In the genomic region with DNA sequence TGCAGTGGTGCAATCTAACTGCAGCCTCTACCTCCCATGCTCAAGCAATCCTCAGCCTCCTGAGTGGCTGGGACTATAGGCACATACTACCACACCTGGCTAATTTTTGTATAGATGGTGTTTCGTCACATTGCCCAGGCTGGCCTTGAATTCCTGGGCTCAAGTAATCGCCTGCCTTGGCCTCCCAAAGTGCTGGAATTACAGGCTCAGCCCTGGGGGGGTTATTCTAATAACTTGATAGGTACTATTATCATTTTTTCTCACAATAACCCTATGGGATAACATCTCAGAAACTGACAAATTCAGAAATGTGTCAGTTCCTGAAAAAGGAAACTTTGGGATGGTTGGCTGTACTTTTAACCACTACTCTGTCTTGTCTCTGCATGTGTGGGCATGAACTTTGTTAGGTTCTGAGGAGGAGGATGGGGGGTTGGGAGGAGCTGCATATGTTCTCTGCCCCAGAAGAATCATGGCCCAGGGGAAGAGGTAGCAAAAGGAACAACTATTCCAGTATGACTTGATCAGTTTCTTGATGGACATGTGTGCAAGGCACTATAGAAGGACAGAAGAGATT, we compare ENCODE assay signal across 25 cellular contexts.
DNase-seq lines count a peak whose midpoint lies in the region; ATAC-seq, FAIRE-seq and TF ChIP-seq lines count a peak whose summit lies in the region.
"Had no signal": no experiment of that assay in that cellular context is flagged by ENCODE, and none has a peak within 500 bp of the region (broad histone marks: within the 10 kb centered on the region; RNA-seq: fewer than 3 reads in every experiment).

No MANE protein-coding gene starts in this region.

- CTCF ChIA-PET in activated naive CD4-positive, alpha-beta T cell treated with anti-CD3 and anti-CD28 coated beads for 36 hours (lab: Charles Lee) = interaction anchor here (0.8 kb wide), 1 partner anchor 283 kb away, joined by 3 read pairs; no protein-coding TSS in a partner anchor

- H3K27me3 Mint-ChIP-seq in CD14-positive monocyte (ENCODE audit: low read depth in 3 of 3) = no peaks in the 10 kb centered on the region
- no peaks in the 10 kb centered on the region for H3K27me3 Mint-ChIP-seq in astrocyte (ENCODE audit: low read depth, unreplicated experiment)
- H3K27me3 Mint-ChIP-seq in activated naive CD4-positive, alpha-beta T cell treated with anti-CD3 and anti-CD28 coated beads for 36 hours (ENCODE audit: low read depth) = no peaks in the 10 kb centered on the region
- H3K27me3 Mint-ChIP-seq: B cell; natural killer cell treated with Interleukin-12 subunit alpha and Interleukin-12 subunit beta and Interleukin-15 and Interleukin-18, amount 100 ng/mL, for 72 hours had no signal

- H3K9me3 Mint-ChIP-seq in CD14-positive monocyte = peaks cover 6 to 25% (median 15%) of the 10 kb centered on the region in 7 donors
- H3K9me3 Mint-ChIP-seq in astrocyte (ENCODE audit: unreplicated experiment) = peaks cover 3% of the 10 kb centered on the region
- H3K9me3 Mint-ChIP-seq in activated naive CD4-positive, alpha-beta T cell treated with anti-CD3 and anti-CD28 coated beads for 36 hours = peaks cover 10% of the 10 kb centered on the region

- H3K27ac Mint-ChIP-seq in CD14-positive monocyte (peak overlapping the region in 6 of 7 donors; percentile 10 to 92 (median 84)), astrocyte (ENCODE audit: unreplicated experiment) (peak overlapping the region; percentile 63)
- H3K27ac Mint-ChIP-seq in activated naive CD4-positive, alpha-beta T cell treated with anti-CD3 and anti-CD28 coated beads for 36 hours = no peak overlapping the region
- H3K27ac Mint-ChIP-seq: activated T-cell treated with anti-CD3 and anti-CD28 coated beads, Interleukin-2, amount 50 U/mL, for 72 hours; B cell had no signal

- H3K27ac ChIP-seq in astrocyte (ENCODE audit: low read depth, low read length) = no peak overlapping the region
- H3K27ac ChIP-seq in iPS-20b (ENCODE audit: low read length) = no peak overlapping the region
- H3K27ac ChIP-seq: A549, parathyroid adenoma had no signal

- no peak overlapping the region for H3K4me2 ChIP-seq in astrocyte (ENCODE audit: low read length)
- H3K4me2 ChIP-seq: A549 had no signal

- ATAC-seq in activated CD4-positive, CD25-positive, alpha-beta regulatory T cell treated with anti-CD3 and anti-CD28 coated beads, Interleukin-2, amount 50 U/mL, for 24 hours = no peak
- no peak for ATAC-seq in GM18907 (IDR thresholded peaks at IDR 0.05; ENCODE audit: unreplicated experiment)
- ATAC-seq: A549; activated T-cell treated with anti-CD3 and anti-CD28 coated beads, Interleukin-2, amount 50 U/mL, for 72 hours; natural killer cell treated with Interleukin-12 subunit alpha and Interleukin-12 subunit beta and Interleukin-15 and Interleukin-18, amount 100 ng/mL, for 72 hours; PC-3 had no signal

- no peaks in the 10 kb centered on the region for H3K36me3 ChIP-seq in astrocyte (ENCODE audit: insufficient read depth, low read length)
- H3K36me3 ChIP-seq in iPS-20b (ENCODE audit: insufficient read depth, low read depth, low read length) = 0 out of 2 replicates have a peak, but pooled peaks cover 8% of the 10 kb centered on the region

- H3K36me3 Mint-ChIP-seq in CD14-positive monocyte (peaks cover 19 to 28% of the 10 kb centered on the region in 2 donors), astrocyte (ENCODE audit: low read depth, unreplicated experiment) (peaks cover 7% of the 10 kb centered on the region)
- peaks cover 9% of the 10 kb centered on the region for H3K36me3 Mint-ChIP-seq in activated naive CD4-positive, alpha-beta T cell treated with anti-CD3 and anti-CD28 coated beads for 36 hours (ENCODE audit: low read depth)

- no peak overlapping the region for H3K4me3 ChIP-seq in astrocyte (ENCODE audit: insufficient read depth, low read depth, low read length)
- H3K4me3 ChIP-seq in iPS-20b (ENCODE audit: low read length) = peak overlapping the region; percentile 54; the same call in 1 of the 2 replicates
- H3K4me3 ChIP-seq: A549, ascending aorta had no signal

- no peak for FAIRE-seq in astrocyte (lab: Jason Lieb, UNC)
- FAIRE-seq: A549, TTC549, urothelium cell line had no signal

- H3K9me3 ChIP-seq in astrocyte (ENCODE audit: insufficient read depth, low read depth, low read length) (no peaks in the 10 kb centered on the region), iPS-20b (ENCODE audit: insufficient read depth, low read depth, low read length) (peaks cover 8% of the 10 kb centered on the region)
- H3K9me3 ChIP-seq: A549 had no signal

- no peak for DNase-seq in CD14-positive monocyte (ENCODE audit: low spot score)
- peak; percentile 46 for DNase-seq in HPDE6-E6E7 (ENCODE audit: extremely low spot score)
- DNase-seq in astrocyte (ENCODE audit: low read depth) = no peak
- DNase-seq in DMS153 (lab: John Stamatoyannopoulos, UW) = no peak
- DNase-seq in activated naive CD4-positive, alpha-beta T cell treated with anti-CD3 and anti-CD28 coated beads for 36 hours = no peak
- DNase-seq: activated CD4-positive, alpha-beta T cell treated with anti-CD3 and anti-CD28 coated beads for 48 hours; activated naive CD4-positive, alpha-beta T cell treated with anti-CD3 and anti-CD28 coated beads, Interleukin-2, amount 50 U/mL, for 16 hours; activated T-cell treated with anti-CD3 and anti-CD28 coated beads, Interleukin-2, amount 50 U/mL, for 72 hours; effector CD8-positive, alpha-beta T cell; HCEC 1CT; NCI-H2029 treated with DMSO at 0.1 percent for 48 hours; PC-3; SIG-M5; stimulated activated CD4-positive, alpha-beta T cell treated with anti-CD3 and anti-CD28 coated beads, Interleukin-15, amount 100 ng/mL, for 24 hours; stimulated activated CD8-positive, alpha-beta memory T cell treated with anti-CD3 and anti-CD28 coated beads, Interleukin-4, amount 100 ng/mL, for 48 hours had no signal

- H3K4me1 ChIP-seq in astrocyte (ENCODE audit: insufficient read depth, low read length) (no peaks in the 10 kb centered on the region), iPS-20b (ENCODE audit: insufficient read depth, low read length) (peaks cover 34% of the 10 kb centered on the region; the same call in 1 of the 2 replicates)
- H3K4me1 ChIP-seq: parathyroid adenoma had no signal

- H2AFZ ChIP-seq in astrocyte (ENCODE audit: low read depth, low read length) = no peak overlapping the region
- H2AFZ ChIP-seq: parathyroid adenoma had no signal

- H3K79me2 ChIP-seq in astrocyte (ENCODE audit: insufficient read depth, low read length) = no peaks in the 10 kb centered on the region
- H3K79me2 ChIP-seq: parathyroid adenoma had no signal

- intact Hi-C loops in CD14-positive monocyte (cut with micrococcal nuclease) = no loop called here
- intact Hi-C loops in activated naive CD4-positive, alpha-beta T cell treated with anti-CD3 and anti-CD28 coated beads for 36 hours (cut with micrococcal nuclease) = no loop called here

- H3K4me1 Mint-ChIP-seq in CD14-positive monocyte (peaks cover 67% of the 10 kb centered on the region), astrocyte (ENCODE audit: low read depth, unreplicated experiment) (peaks cover 27% of the 10 kb centered on the region)
- peaks cover 23% of the 10 kb centered on the region for H3K4me1 Mint-ChIP-seq in activated naive CD4-positive, alpha-beta T cell treated with anti-CD3 and anti-CD28 coated beads for 36 hours (ENCODE audit: low read depth)

- H3K27me3 ChIP-seq in astrocyte (ENCODE audit: insufficient read depth, low read length) (no peaks in the 10 kb centered on the region), iPS-20b (ENCODE audit: insufficient read depth, low read length) (no peaks in the 10 kb centered on the region)
- H3K27me3 ChIP-seq: ascending aorta had no signal

- H3K9ac ChIP-seq in astrocyte (ENCODE audit: low read length) = no peak overlapping the region
- peak overlapping the region; percentile 28; the same call in 1 of the 2 replicates for H3K9ac ChIP-seq in iPS-20b (ENCODE audit: low read depth, low read length)
- H3K9ac ChIP-seq: parathyroid adenoma had no signal

- H3K4me3 Mint-ChIP-seq in CD14-positive monocyte (peak overlapping the region; percentile 33 to 76), astrocyte (ENCODE audit: unreplicated experiment) (no peak overlapping the region)
- H3K4me3 Mint-ChIP-seq in activated naive CD4-positive, alpha-beta T cell treated with anti-CD3 and anti-CD28 coated beads for 36 hours = no peak overlapping the region
- H3K4me3 Mint-ChIP-seq: activated T-cell treated with anti-CD3 and anti-CD28 coated beads, Interleukin-2, amount 50 U/mL, for 72 hours; B cell; natural killer cell treated with Interleukin-12 subunit alpha and Interleukin-12 subunit beta and Interleukin-15 and Interleukin-18, amount 100 ng/mL, for 72 hours had no signal

- no peaks in the 10 kb centered on the region for H4K20me1 ChIP-seq in astrocyte (ENCODE audit: insufficient read depth, low read length)

- TF ChIP-seq CTCF in CD14-positive monocyte (IDR thresholded peaks at IDR 0.05) (no peak), astrocyte (IDR thresholded peaks at IDR 0.05; ENCODE audit: insufficient read depth, low read depth, low read length) (no peak)

Comparison
In these comparisons a context has a peak if more than half of its experiments do, and no peak if none do; other contexts are left out.
1. H3K4me3 Mint-ChIP-seq: peak in CD14-positive monocyte (2 of 2); none in astrocyte (single experiment) and activated naive CD4-positive, alpha-beta T cell treated with anti-CD3 and anti-CD28 coated beads for 36 hours (single experiment).